ENCODE assay signal across 1 cellular context in genomic region chr19:3053780-3054179, GRCh38.
TF ChIP-seq lines count a peak whose summit lies in the region.

No MANE protein-coding gene starts in this region.

TF ChIP-seq in K562, 482 proteins besides CTCF, POLR2A, EP300 and RAD21:
- TF ChIP-seq RBM22 (IDR thresholded peaks at IDR 0.05; ENCODE audit: low read depth, low read length, poor library complexity, severe bottlenecking) (peak; percentile 13), RHOXF2B (CRISPR knock-in tag; conservative IDR thresholded peaks at IDR 0.05) (no peak), MXI1 (IDR thresholded peaks at IDR 0.05; ENCODE audit: low read depth, low read length) (no peak), RBFOX2 (IDR thresholded peaks at IDR 0.05; ENCODE audit: low read depth, low read length) (0 out of 2 replicates have a peak, but pooled peaks have one; percentile 37), TAF15 (IDR thresholded peaks at IDR 0.05; ENCODE audit: low read depth, low read length) (no peak), SMAD1 (IDR thresholded peaks at IDR 0.05; ENCODE audit: low read depth, low read length, partially characterized antibody) (no peak)
